ENCODE assay signal across 13 cellular contexts in genomic region chr20:56429941-56430340, GRCh38. TPM values are rescaled to one million over a fixed set of nuclear protein-coding genes. Genes with fewer than 3 reads are reported as not detected.
DNase-seq lines count a peak whose midpoint lies in the region; ATAC-seq and FAIRE-seq lines count a peak whose summit lies in the region.
"Had no signal": no experiment of that assay in that cellular context is flagged by ENCODE, and none has a peak within 500 bp of the region (broad histone marks: within the 10 kb centered on the region; RNA-seq: fewer than 3 reads in every experiment).

No MANE protein-coding gene starts in this region.

- peak overlapping the region; percentile 42; the same call in 1 of the 2 replicates for H3K4me2 ChIP-seq in BLaER1

- peaks cover 24% of the 10 kb centered on the region for H3K36me3 Mint-ChIP-seq in activated CD8-positive, alpha-beta memory T cell treated with anti-CD3 and anti-CD28 coated beads, Interleukin-2, amount 10 ng/mL, durations not matched to agents 7 days and 5 days

- H3K36me3 ChIP-seq in BLaER1, result no peaks in the 10 kb centered on the region
- H3K36me3 ChIP-seq: esophagus squamous epithelium had no signal

- no peaks in the 10 kb centered on the region for H4K20me1 ChIP-seq in BLaER1

- no peak overlapping the region for H3K27ac ChIP-seq in BLaER1
- H3K27ac ChIP-seq: esophagus squamous epithelium had no signal

- CTCF ChIA-PET in activated CD8-positive, alpha-beta memory T cell treated with anti-CD3 and anti-CD28 coated beads, Interleukin-2, amount 10 ng/mL, durations not matched to agents 7 days and 5 days (lab: Charles Lee), result interaction anchor here (0.6 to 4.1 kb wide), 3 partner anchors 8 to 11 kb away, joined by 3 to 19 read pairs (median 3); no protein-coding TSS in a partner anchor

- peaks cover 46% of the 10 kb centered on the region for H3K4me1 Mint-ChIP-seq in activated CD8-positive, alpha-beta memory T cell treated with anti-CD3 and anti-CD28 coated beads, Interleukin-2, amount 10 ng/mL, durations not matched to agents 7 days and 5 days

- no peak for DNase-seq in GM19239 (ENCODE audit: insufficient read length, low spot score)
- DNase-seq in activated CD8-positive, alpha-beta memory T cell treated with anti-CD3 and anti-CD28 coated beads, Interleukin-2, amount 10 ng/mL, durations not matched to agents 7 days and 5 days, result no peak
- DNase-seq in Right ventricle myocardium inferior (ENCODE audit: missing footprints), result no peak
- DNase-seq in CD1c-positive myeloid dendritic cell (ENCODE audit: extremely low spot score), result no peak
- DNase-seq in stimulated activated CD4-positive, alpha-beta T cell treated with anti-CD3 and anti-CD28 coated beads, Interleukin-15, amount 100 ng/mL, for 24 hours, result no peak
- DNase-seq in epidermal melanocyte (ENCODE audit: insufficient read length, low spot score), result no peak
- DNase-seq: COR-L47, esophagus squamous epithelium, mesendoderm, T1000 had no signal

- H3K27me3 ChIP-seq in BLaER1 (no peaks in the 10 kb centered on the region), mononuclear cell (ENCODE audit: insufficient read depth, low read length) (peaks cover 14% of the 10 kb centered on the region)
- H3K27me3 ChIP-seq: esophagus squamous epithelium had no signal

- H3K4me3 Mint-ChIP-seq in activated CD8-positive, alpha-beta memory T cell treated with anti-CD3 and anti-CD28 coated beads, Interleukin-2, amount 10 ng/mL, durations not matched to agents 7 days and 5 days, result peak overlapping the region; percentile 62

- peaks cover 6% of the 10 kb centered on the region for H3K4me1 ChIP-seq in BLaER1
- peaks cover 56% of the 10 kb centered on the region for H3K4me1 ChIP-seq in mononuclear cell (ENCODE audit: insufficient read depth, low read length)

- no peak overlapping the region for H3K4me3 ChIP-seq in BLaER1
- peak overlapping the region; percentile 32 for H3K4me3 ChIP-seq in mononuclear cell (ENCODE audit: low read length)
- H3K4me3 ChIP-seq: esophagus squamous epithelium had no signal

- no peaks in the 10 kb centered on the region for H3K27me3 Mint-ChIP-seq in activated CD8-positive, alpha-beta memory T cell treated with anti-CD3 and anti-CD28 coated beads, Interleukin-2, amount 10 ng/mL, durations not matched to agents 7 days and 5 days

- H3K9me3 ChIP-seq in BLaER1, result no peaks in the 10 kb centered on the region
- H3K9me3 ChIP-seq in mononuclear cell (ENCODE audit: low read depth, low read length), result no peaks in the 10 kb centered on the region
- H3K9me3 ChIP-seq: esophagus squamous epithelium had no signal

- no peaks in the 10 kb centered on the region for H3K9me3 Mint-ChIP-seq in activated CD8-positive, alpha-beta memory T cell treated with anti-CD3 and anti-CD28 coated beads, Interleukin-2, amount 10 ng/mL, durations not matched to agents 7 days and 5 days (ENCODE audit: low read depth)

- no peak overlapping the region for H3K9ac ChIP-seq in BLaER1

- H3K27ac Mint-ChIP-seq in activated CD8-positive, alpha-beta memory T cell treated with anti-CD3 and anti-CD28 coated beads, Interleukin-2, amount 10 ng/mL, durations not matched to agents 7 days and 5 days, result peak overlapping the region; percentile 85
- H3K27ac Mint-ChIP-seq: progenitor cell of endocrine pancreas had no signal

- FAIRE-seq in GM19239 (lab: Jason Lieb, UNC), result peak; percentile 28

- ATAC-seq in activated CD8-positive, alpha-beta memory T cell treated with anti-CD3 and anti-CD28 coated beads, Interleukin-2, amount 10 ng/mL, durations not matched to agents 7 days and 5 days, result no peak
- ATAC-seq in Right ventricle myocardium inferior, result no peak

- intact Hi-C loops in Right ventricle myocardium inferior (cut with DNase I), result no loop called here

RNA-seq across cellular contexts. Expression of gene CASS4, which starts 17.9 kb away (rescaled TPM):
- 10 to 100 TPM; 10.9 to 21.8 TPM for total RNA-seq in activated CD8-positive, alpha-beta memory T cell treated with anti-CD3 and anti-CD28 coated beads, Interleukin-2, amount 10 ng/mL, durations not matched to agents 7 days and 5 days
- total RNA-seq in mononuclear cell (13.4 TPM), Right ventricle myocardium inferior (0.41 TPM)

RNA-seq across cellular contexts. Expression of gene CSTF1, which starts 37.5 kb away (rescaled TPM):
- total RNA-seq in activated CD8-positive, alpha-beta memory T cell treated with anti-CD3 and anti-CD28 coated beads, Interleukin-2, amount 10 ng/mL, durations not matched to agents 7 days and 5 days, result 10 to 100 TPM; 60.0 to 82.4 TPM
- total RNA-seq in mononuclear cell, result 32.6 TPM
- 18.6 TPM for total RNA-seq in Right ventricle myocardium inferior

RNA-seq across cellular contexts. Expression of gene AURKA, which starts 37.9 kb away (rescaled TPM):
- 100 to 1,000 TPM; 107 to 123 TPM for total RNA-seq in activated CD8-positive, alpha-beta memory T cell treated with anti-CD3 and anti-CD28 coated beads, Interleukin-2, amount 10 ng/mL, durations not matched to agents 7 days and 5 days
- 3.0 TPM for total RNA-seq in mononuclear cell
- total RNA-seq in Right ventricle myocardium inferior, result 8.4 TPM

RNA-seq across cellular contexts. Expression of gene RTF2, which starts 38.5 kb away (rescaled TPM):
- 100 to 1,000 TPM; 112 to 127 TPM for total RNA-seq in activated CD8-positive, alpha-beta memory T cell treated with anti-CD3 and anti-CD28 coated beads, Interleukin-2, amount 10 ng/mL, durations not matched to agents 7 days and 5 days
- 49.7 TPM for total RNA-seq in mononuclear cell
- total RNA-seq in Right ventricle myocardium inferior, result 87.1 TPM

Comparison
In these comparisons a context has a peak if more than half of its experiments do, and no peak if none do; other contexts are left out.
1. RNA of gene AURKA, which starts 37.9 kb away (total RNA-seq): 107 to 123 TPM in activated CD8-positive, alpha-beta memory T cell treated with anti-CD3 and anti-CD28 coated beads, Interleukin-2, amount 10 ng/mL, durations not matched to agents 7 days and 5 days; 8.4 TPM in Right ventricle myocardium inferior (single experiment) and 3.0 TPM in mononuclear cell (single experiment); every median in the first group is over 10 times any median in the second.